ENCODE assay signal across 2 cellular contexts in the genomic region with DNA sequence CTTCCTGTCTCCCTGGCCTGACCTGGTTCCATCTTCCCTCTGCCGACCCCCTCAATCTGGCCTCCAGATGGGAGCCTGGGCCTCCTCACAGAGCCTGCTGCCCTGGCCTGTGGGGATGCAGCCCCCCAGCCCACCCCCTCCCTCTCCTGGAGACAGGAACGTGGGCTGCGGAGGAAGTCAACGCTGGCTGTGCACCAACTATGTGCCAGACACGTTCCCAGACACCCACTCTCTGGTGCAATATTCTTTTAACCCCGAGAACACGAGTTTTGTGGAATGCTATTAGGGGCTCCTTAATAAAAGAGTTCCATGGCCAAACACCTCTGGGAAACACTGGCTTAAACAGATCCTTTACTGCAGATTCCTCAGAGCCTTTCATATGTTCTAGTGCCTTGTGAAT.
TF ChIP-seq lines count a peak whose summit lies in the region.

No MANE protein-coding gene starts in this region.

TF ChIP-seq in GM23338, 12 proteins besides CTCF, POLR2A, EP300 and RAD21 (continues in another document):
- TF ChIP-seq EZH2phosphoT487 (IDR thresholded peaks at IDR 0.05; ENCODE audit: unreplicated experiment) (no peak), NANOG (IDR thresholded peaks at IDR 0.05; ENCODE audit: borderline replicate concordance) (no peak), JUNB (IDR thresholded peaks at IDR 0.05; ENCODE audit: unreplicated experiment) (no peak), EZH2 (IDR thresholded peaks at IDR 0.05; ENCODE audit: low read depth, unreplicated experiment) (no peak), STAT1 (IDR thresholded peaks at IDR 0.05; ENCODE audit: unreplicated experiment) (no peak), ZNF331 (CRISPR knock-in tag; IDR thresholded peaks at IDR 0.05; ENCODE audit: low read depth) (no peak), POLR2AphosphoS5 (IDR thresholded peaks at IDR 0.05; ENCODE audit: low read depth) (no peak)
- TF ChIP-seq, protein P1, sequence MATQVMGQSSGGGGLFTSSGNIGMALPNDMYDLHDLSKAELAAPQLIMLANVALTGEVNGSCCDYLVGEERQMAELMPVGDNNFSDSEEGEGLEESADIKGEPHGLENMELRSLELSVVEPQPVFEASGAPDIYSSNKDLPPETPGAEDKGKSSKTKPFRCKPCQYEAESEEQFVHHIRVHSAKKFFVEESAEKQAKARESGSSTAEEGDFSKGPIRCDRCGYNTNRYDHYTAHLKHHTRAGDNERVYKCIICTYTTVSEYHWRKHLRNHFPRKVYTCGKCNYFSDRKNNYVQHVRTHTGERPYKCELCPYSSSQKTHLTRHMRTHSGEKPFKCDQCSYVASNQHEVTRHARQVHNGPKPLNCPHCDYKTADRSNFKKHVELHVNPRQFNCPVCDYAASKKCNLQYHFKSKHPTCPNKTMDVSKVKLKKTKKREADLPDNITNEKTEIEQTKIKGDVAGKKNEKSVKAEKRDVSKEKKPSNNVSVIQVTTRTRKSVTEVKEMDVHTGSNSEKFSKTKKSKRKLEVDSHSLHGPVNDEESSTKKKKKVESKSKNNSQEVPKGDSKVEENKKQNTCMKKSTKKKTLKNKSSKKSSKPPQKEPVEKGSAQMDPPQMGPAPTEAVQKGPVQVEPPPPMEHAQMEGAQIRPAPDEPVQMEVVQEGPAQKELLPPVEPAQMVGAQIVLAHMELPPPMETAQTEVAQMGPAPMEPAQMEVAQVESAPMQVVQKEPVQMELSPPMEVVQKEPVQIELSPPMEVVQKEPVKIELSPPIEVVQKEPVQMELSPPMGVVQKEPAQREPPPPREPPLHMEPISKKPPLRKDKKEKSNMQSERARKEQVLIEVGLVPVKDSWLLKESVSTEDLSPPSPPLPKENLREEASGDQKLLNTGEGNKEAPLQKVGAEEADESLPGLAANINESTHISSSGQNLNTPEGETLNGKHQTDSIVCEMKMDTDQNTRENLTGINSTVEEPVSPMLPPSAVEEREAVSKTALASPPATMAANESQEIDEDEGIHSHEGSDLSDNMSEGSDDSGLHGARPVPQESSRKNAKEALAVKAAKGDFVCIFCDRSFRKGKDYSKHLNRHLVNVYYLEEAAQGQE (IDR thresholded peaks at IDR 0.05; ENCODE audit: unreplicated experiment) = no peak
- TF ChIP-seq, protein P2, sequence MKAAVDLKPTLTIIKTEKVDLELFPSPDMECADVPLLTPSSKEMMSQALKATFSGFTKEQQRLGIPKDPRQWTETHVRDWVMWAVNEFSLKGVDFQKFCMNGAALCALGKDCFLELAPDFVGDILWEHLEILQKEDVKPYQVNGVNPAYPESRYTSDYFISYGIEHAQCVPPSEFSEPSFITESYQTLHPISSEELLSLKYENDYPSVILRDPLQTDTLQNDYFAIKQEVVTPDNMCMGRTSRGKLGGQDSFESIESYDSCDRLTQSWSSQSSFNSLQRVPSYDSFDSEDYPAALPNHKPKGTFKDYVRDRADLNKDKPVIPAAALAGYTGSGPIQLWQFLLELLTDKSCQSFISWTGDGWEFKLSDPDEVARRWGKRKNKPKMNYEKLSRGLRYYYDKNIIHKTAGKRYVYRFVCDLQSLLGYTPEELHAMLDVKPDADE (IDR thresholded peaks at IDR 0.05) = no peak
- TF ChIP-seq, protein P3, sequence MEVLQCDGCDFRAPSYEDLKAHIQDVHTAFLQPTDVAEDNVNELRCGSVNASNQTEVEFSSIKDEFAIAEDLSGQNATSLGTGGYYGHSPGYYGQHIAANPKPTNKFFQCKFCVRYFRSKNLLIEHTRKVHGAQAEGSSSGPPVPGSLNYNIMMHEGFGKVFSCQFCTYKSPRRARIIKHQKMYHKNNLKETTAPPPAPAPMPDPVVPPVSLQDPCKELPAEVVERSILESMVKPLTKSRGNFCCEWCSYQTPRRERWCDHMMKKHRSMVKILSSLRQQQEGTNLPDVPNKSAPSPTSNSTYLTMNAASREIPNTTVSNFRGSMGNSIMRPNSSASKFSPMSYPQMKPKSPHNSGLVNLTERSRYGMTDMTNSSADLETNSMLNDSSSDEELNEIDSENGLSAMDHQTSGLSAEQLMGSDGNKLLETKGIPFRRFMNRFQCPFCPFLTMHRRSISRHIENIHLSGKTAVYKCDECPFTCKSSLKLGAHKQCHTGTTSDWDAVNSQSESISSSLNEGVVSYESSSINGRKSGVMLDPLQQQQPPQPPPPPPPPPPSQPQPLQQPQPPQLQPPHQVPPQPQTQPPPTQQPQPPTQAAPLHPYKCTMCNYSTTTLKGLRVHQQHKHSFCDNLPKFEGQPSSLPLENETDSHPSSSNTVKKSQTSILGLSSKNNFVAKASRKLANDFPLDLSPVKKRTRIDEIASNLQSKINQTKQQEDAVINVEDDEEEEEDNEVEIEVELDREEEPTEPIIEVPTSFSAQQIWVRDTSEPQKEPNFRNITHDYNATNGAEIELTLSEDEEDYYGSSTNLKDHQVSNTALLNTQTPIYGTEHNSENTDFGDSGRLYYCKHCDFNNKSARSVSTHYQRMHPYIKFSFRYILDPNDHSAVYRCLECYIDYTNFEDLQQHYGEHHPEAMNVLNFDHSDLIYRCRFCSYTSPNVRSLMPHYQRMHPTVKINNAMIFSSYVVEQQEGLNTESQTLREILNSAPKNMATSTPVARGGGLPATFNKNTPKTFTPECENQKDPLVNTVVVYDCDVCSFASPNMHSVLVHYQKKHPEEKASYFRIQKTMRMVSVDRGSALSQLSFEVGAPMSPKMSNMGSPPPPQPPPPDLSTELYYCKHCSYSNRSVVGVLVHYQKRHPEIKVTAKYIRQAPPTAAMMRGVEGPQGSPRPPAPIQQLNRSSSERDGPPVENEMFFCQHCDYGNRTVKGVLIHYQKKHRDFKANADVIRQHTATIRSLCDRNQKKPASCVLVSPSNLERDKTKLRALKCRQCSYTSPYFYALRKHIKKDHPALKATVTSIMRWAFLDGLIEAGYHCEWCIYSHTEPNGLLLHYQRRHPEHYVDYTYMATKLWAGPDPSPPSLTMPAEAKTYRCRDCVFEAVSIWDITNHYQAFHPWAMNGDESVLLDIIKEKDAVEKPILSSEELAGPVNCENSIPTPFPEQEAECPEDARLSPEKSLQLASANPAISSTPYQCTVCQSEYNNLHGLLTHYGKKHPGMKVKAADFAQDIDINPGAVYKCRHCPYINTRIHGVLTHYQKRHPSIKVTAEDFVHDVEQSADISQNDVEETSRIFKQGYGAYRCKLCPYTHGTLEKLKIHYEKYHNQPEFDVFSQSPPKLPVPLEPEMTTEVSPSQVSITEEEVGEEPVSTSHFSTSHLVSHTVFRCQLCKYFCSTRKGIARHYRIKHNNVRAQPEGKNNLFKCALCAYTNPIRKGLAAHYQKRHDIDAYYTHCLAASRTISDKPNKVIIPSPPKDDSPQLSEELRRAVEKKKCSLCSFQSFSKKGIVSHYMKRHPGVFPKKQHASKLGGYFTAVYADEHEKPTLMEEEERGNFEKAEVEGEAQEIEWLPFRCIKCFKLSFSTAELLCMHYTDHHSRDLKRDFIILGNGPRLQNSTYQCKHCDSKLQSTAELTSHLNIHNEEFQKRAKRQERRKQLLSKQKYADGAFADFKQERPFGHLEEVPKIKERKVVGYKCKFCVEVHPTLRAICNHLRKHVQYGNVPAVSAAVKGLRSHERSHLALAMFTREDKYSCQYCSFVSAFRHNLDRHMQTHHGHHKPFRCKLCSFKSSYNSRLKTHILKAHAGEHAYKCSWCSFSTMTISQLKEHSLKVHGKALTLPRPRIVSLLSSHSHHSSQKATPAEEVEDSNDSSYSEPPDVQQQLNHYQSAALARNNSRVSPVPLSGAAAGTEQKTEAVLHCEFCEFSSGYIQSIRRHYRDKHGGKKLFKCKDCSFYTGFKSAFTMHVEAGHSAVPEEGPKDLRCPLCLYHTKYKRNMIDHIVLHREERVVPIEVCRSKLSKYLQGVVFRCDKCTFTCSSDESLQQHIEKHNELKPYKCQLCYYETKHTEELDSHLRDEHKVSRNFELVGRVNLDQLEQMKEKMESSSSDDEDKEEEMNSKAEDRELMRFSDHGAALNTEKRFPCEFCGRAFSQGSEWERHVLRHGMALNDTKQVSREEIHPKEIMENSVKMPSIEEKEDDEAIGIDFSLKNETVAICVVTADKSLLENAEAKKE (CRISPR knock-in tag; IDR thresholded peaks at IDR 0.05) = no peak

TF ChIP-seq in HepG2, 621 proteins besides CTCF, POLR2A, EP300 and RAD21:
- no peak for TF ChIP-seq ETV6 (CRISPR knock-in tag; conservative IDR thresholded peaks at IDR 0.05)
- TF ChIP-seq ZNF496 (CRISPR knock-in tag; IDR thresholded peaks at IDR 0.05; ENCODE audit: insufficient replicate concordance) = no peak
- TF ChIP-seq ZNF136 (CRISPR knock-in tag; IDR thresholded peaks at IDR 0.05; ENCODE audit: low read depth) = no peak
- no peak for TF ChIP-seq SIN3A (IDR thresholded peaks at IDR 0.05; ENCODE audit: borderline replicate concordance, low read depth, low read length)
- TF ChIP-seq ZNF761 (CRISPR knock-in tag; conservative IDR thresholded peaks at IDR 0.05) = no peak
- TF ChIP-seq, protein P4, sequence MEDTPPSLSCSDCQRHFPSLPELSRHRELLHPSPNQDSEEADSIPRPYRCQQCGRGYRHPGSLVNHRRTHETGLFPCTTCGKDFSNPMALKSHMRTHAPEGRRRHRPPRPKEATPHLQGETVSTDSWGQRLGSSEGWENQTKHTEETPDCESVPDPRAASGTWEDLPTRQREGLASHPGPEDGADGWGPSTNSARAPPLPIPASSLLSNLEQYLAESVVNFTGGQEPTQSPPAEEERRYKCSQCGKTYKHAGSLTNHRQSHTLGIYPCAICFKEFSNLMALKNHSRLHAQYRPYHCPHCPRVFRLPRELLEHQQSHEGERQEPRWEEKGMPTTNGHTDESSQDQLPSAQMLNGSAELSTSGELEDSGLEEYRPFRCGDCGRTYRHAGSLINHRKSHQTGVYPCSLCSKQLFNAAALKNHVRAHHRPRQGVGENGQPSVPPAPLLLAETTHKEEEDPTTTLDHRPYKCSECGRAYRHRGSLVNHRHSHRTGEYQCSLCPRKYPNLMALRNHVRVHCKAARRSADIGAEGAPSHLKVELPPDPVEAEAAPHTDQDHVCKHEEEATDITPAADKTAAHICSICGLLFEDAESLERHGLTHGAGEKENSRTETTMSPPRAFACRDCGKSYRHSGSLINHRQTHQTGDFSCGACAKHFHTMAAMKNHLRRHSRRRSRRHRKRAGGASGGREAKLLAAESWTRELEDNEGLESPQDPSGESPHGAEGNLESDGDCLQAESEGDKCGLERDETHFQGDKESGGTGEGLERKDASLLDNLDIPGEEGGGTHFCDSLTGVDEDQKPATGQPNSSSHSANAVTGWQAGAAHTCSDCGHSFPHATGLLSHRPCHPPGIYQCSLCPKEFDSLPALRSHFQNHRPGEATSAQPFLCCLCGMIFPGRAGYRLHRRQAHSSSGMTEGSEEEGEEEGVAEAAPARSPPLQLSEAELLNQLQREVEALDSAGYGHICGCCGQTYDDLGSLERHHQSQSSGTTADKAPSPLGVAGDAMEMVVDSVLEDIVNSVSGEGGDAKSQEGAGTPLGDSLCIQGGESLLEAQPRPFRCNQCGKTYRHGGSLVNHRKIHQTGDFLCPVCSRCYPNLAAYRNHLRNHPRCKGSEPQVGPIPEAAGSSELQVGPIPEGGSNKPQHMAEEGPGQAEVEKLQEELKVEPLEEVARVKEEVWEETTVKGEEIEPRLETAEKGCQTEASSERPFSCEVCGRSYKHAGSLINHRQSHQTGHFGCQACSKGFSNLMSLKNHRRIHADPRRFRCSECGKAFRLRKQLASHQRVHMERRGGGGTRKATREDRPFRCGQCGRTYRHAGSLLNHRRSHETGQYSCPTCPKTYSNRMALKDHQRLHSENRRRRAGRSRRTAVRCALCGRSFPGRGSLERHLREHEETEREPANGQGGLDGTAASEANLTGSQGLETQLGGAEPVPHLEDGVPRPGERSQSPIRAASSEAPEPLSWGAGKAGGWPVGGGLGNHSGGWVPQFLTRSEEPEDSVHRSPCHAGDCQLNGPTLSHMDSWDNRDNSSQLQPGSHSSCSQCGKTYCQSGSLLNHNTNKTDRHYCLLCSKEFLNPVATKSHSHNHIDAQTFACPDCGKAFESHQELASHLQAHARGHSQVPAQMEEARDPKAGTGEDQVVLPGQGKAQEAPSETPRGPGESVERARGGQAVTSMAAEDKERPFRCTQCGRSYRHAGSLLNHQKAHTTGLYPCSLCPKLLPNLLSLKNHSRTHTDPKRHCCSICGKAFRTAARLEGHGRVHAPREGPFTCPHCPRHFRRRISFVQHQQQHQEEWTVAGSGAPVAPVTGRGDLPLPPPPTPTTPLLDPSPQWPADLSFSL (CRISPR knock-in tag; IDR thresholded peaks at IDR 0.05) = no peak
- TF ChIP-seq HNRNPK (IDR thresholded peaks at IDR 0.05; ENCODE audit: low read depth, low read length, poor library complexity, severe bottlenecking) = no peak
- TF ChIP-seq ZNF10 (CRISPR knock-in tag; IDR thresholded peaks at IDR 0.05; ENCODE audit: borderline replicate concordance, low read depth) = no peak
- TF ChIP-seq SRSF4 (IDR thresholded peaks at IDR 0.05; ENCODE audit: low read depth, low read length, poor library complexity, severe bottlenecking) = no peak
- TF ChIP-seq ZKSCAN1 (IDR thresholded peaks at IDR 0.05; ENCODE audit: low read length) = no peak
- TF ChIP-seq KDM4B (CRISPR knock-in tag; IDR thresholded peaks at IDR 0.05) = no peak
